ENCODE assay signal across 8 cellular contexts in the genomic region with DNA sequence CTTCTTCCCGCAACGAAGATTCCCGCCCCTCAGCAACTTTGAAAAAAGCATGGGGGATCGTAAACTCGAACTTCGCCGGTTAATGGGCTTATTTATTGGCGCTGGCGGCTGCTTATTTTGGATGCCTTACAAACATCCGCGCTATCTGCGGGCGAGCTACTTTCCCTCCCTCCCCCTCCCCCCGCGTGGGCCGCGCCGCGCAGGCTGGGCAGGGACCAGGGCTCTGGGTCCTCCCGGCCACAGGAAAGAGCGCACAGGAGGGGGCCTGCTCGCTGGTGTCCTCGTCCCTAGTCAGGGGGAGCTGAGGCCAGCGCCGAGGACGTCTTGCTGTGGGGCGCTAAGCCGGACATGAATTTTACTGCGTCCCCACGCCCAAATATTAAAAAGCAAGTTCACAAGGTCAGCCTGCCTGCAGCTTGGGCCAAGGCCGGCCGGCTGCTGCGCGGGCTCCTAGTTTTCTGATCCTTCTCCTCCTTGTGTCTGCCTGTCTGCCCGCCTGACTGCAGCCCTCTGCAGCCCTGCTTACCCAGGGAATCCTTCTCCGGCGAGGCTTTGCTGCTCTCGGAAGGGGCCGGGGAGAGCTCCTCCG. TPM values are rescaled to one million over a fixed set of nuclear protein-coding genes. Genes with fewer than 3 reads are reported as not detected.
DNase-seq lines count a peak whose midpoint lies in the region; ATAC-seq and TF ChIP-seq lines count a peak whose summit lies in the region.

No MANE protein-coding gene starts in this region.

- H3K27ac Mint-ChIP-seq in natural killer cell treated with Interleukin-12 subunit alpha and Interleukin-12 subunit beta and Interleukin-15 and Interleukin-18, amount 100 ng/mL, for 72 hours = no peak overlapping the region

- DNase-seq in GM04504 (ENCODE audit: low read depth) = peak; percentile 87
- peak; percentile 16 for DNase-seq in NCI-H2171 (lab: John Stamatoyannopoulos, UW)
- no peak for DNase-seq in coronary artery (ENCODE audit: low spot score)
- DNase-seq in natural killer cell treated with Interleukin-12 subunit alpha and Interleukin-12 subunit beta and Interleukin-15 and Interleukin-18, amount 100 ng/mL, for 72 hours (ENCODE audit: low spot score) = no peak
- no peak for DNase-seq in SIG-M5 (lab: John Stamatoyannopoulos, UW)
- DNase-seq in middle frontal gyrus (ENCODE audit: extremely low spot score, low spot score) = no peak

- H3K4me1 Mint-ChIP-seq in natural killer cell treated with Interleukin-12 subunit alpha and Interleukin-12 subunit beta and Interleukin-15 and Interleukin-18, amount 100 ng/mL, for 72 hours (ENCODE audit: low read depth in 2 of 2) = peaks cover 21 to 32% of the 10 kb centered on the region in 2 donors

- no peak for TF ChIP-seq CTCF in coronary artery (IDR thresholded peaks at IDR 0.05)

- no peak overlapping the region for H3K27ac ChIP-seq in coronary artery

- H3K4me3 ChIP-seq in coronary artery = peak overlapping the region; percentile 76

- peak in 1 of 2 donors; percentile 20 for ATAC-seq in natural killer cell treated with Interleukin-12 subunit alpha and Interleukin-12 subunit beta and Interleukin-15 and Interleukin-18, amount 100 ng/mL, for 72 hours
- ATAC-seq in GM19467 (IDR thresholded peaks at IDR 0.05; ENCODE audit: unreplicated experiment) (no peak), GM18517 (IDR thresholded peaks at IDR 0.05; ENCODE audit: unreplicated experiment) (no peak)

- peak overlapping the region; percentile 63 for H3K4me3 Mint-ChIP-seq in natural killer cell treated with Interleukin-12 subunit alpha and Interleukin-12 subunit beta and Interleukin-15 and Interleukin-18, amount 100 ng/mL, for 72 hours

- H3K27me3 Mint-ChIP-seq in natural killer cell treated with Interleukin-12 subunit alpha and Interleukin-12 subunit beta and Interleukin-15 and Interleukin-18, amount 100 ng/mL, for 72 hours = peaks cover 33 to 40% of the 10 kb centered on the region in 2 donors

- no peaks in the 10 kb centered on the region for H3K9me3 Mint-ChIP-seq in natural killer cell treated with Interleukin-12 subunit alpha and Interleukin-12 subunit beta and Interleukin-15 and Interleukin-18, amount 100 ng/mL, for 72 hours

- H3K36me3 Mint-ChIP-seq in natural killer cell treated with Interleukin-12 subunit alpha and Interleukin-12 subunit beta and Interleukin-15 and Interleukin-18, amount 100 ng/mL, for 72 hours = peaks cover 12% of the 10 kb centered on the region

RNA-seq across cellular contexts. Expression of a gene that starts 1.2 kb away (rescaled TPM):
- total RNA-seq in natural killer cell treated with Interleukin-12 subunit alpha and Interleukin-12 subunit beta and Interleukin-15 and Interleukin-18, amount 100 ng/mL, for 72 hours = 1 to 10 TPM in 1 of 2 donors, under 1 TPM in 1; 0.88 to 1.3 TPM

RNA-seq across cellular contexts. Expression of a gene that starts 7.6 kb away (rescaled TPM):
- total RNA-seq in natural killer cell treated with Interleukin-12 subunit alpha and Interleukin-12 subunit beta and Interleukin-15 and Interleukin-18, amount 100 ng/mL, for 72 hours = 1 to 10 TPM in 1 of 2 donors, not detected in 1; 2.4 TPM

RNA-seq across cellular contexts. Expression of a gene that starts 12.1 kb away (rescaled TPM):
- total RNA-seq in natural killer cell treated with Interleukin-12 subunit alpha and Interleukin-12 subunit beta and Interleukin-15 and Interleukin-18, amount 100 ng/mL, for 72 hours = under 1 TPM; 0.20 to 0.76 TPM

RNA-seq across cellular contexts. Expression of a gene that starts 16.4 kb away (rescaled TPM):
- total RNA-seq in natural killer cell treated with Interleukin-12 subunit alpha and Interleukin-12 subunit beta and Interleukin-15 and Interleukin-18, amount 100 ng/mL, for 72 hours = under 1 TPM in 1 of 2 donors, not detected in 1; 0.20 TPM

RNA-seq across cellular contexts. Expression of a gene that starts 20.5 kb away (rescaled TPM):
- not detected for total RNA-seq in natural killer cell treated with Interleukin-12 subunit alpha and Interleukin-12 subunit beta and Interleukin-15 and Interleukin-18, amount 100 ng/mL, for 72 hours

Comparison
In these comparisons a context has a peak if more than half of its experiments do, and no peak if none do; other contexts are left out.
1. DNase-seq: peak in GM04504 (single experiment) and NCI-H2171 (single experiment); none in coronary artery (single experiment), natural killer cell treated with Interleukin-12 subunit alpha and Interleukin-12 subunit beta and Interleukin-15 and Interleukin-18, amount 100 ng/mL, for 72 hours (single experiment), SIG-M5 (single experiment) and middle frontal gyrus (single experiment).